18 cellular contexts compared by ENCODE assay signal in the genomic region with DNA sequence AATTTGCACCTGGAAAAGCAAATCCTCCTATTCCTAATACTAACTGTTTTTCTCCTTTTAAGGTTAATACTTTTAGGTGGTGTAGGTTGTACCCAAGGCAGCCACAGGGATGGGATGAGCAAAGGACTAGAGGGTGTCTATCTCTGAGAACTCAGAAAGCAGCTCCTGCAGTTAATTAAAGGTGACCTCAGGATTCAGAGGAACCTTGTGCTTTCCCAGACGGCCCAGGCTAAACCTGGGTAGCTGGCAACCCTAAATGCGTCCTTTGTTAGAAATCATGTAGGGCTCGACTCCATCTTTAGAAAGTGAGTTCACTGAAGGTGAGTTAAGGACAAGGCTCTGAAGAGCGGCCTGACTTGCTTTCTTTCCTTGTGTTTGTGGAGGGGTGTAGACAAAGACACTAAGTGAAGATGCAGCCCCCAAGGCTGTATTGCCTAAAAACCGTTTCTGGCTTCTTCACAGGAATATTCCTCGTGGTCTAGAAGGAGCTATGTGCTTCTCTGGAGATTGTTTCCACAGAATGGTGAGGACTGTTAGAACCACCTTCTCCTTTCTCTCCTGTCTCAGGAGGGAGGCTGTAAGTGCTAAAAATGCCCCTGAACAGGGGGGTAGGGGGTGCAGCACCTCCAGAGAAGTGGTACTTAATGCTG. TPM values are rescaled to one million over a fixed set of nuclear protein-coding genes. Genes with fewer than 3 reads are reported as not detected.
DNase-seq lines count a peak whose midpoint lies in the region; ATAC-seq and TF ChIP-seq lines count a peak whose summit lies in the region.
"Had no signal": no experiment of that assay in that cellular context is flagged by ENCODE, and none has a peak within 500 bp of the region (broad histone marks: within the 10 kb centered on the region; RNA-seq: fewer than 3 reads in every experiment).

No MANE protein-coding gene starts in this region.

- H3K4me3 Mint-ChIP-seq in CD14-positive monocyte: no peak overlapping the region

- H4K91ac ChIP-seq in trophoblast cell (ENCODE audit: low read depth, low read length): no peak overlapping the region

- H2BK120ac ChIP-seq in trophoblast cell (ENCODE audit: insufficient read depth, low read length, poor library complexity): no peak overlapping the region

- H3K4me1 Mint-ChIP-seq in CD14-positive monocyte: peaks cover 59% of the 10 kb centered on the region

- no peaks in the 10 kb centered on the region for H3K9me2 ChIP-seq in hepatocyte (replicated peaks; ENCODE audit: insufficient read depth)

- no peak for TF ChIP-seq CTCF in CD14-positive monocyte (IDR thresholded peaks at IDR 0.05)
- no peak for TF ChIP-seq CTCF in coronary artery (IDR thresholded peaks at IDR 0.05)
- no peak for TF ChIP-seq CTCF in hepatocyte (IDR thresholded peaks at IDR 0.05; ENCODE audit: poor library complexity)

- H3K79me1 ChIP-seq in trophoblast cell (ENCODE audit: low read length): no peaks in the 10 kb centered on the region

- no peak overlapping the region for H2AK5ac ChIP-seq in trophoblast cell (ENCODE audit: low read length)

- H3K4me2 ChIP-seq in trophoblast cell (ENCODE audit: low read length) (no peak overlapping the region), hepatocyte (no peak overlapping the region)

- H3K23ac ChIP-seq in trophoblast cell (ENCODE audit: low read length): no peak overlapping the region

- peaks cover 84% of the 10 kb centered on the region for H4K20me1 ChIP-seq in hepatocyte (ENCODE audit: insufficient read depth, poor library complexity, severe bottlenecking)

- peaks cover 4% of the 10 kb centered on the region for H3K79me2 ChIP-seq in trophoblast cell (ENCODE audit: control insufficient read depth, insufficient read depth, low read length, poor library complexity)
- H3K79me2 ChIP-seq in hepatocyte: peaks cover 100% of the 10 kb centered on the region

- no peaks in the 10 kb centered on the region for H3K9me3 Mint-ChIP-seq in CD14-positive monocyte

- H3K27ac Mint-ChIP-seq in CD14-positive monocyte: peak overlapping the region; percentile 64 to 87 (median 81)

- H3K4me3 ChIP-seq in HUES64 (ENCODE audit: low read length) (no peak overlapping the region), coronary artery (no peak overlapping the region), trophoblast cell (ENCODE audit: low read depth, low read length) (no peak overlapping the region), hepatocyte (no peak overlapping the region)
- H3K4me3 ChIP-seq: esophagus muscularis mucosa had no signal

- no peak overlapping the region for H2BK5ac ChIP-seq in trophoblast cell (ENCODE audit: low read depth, low read length, poor library complexity)

- no peak overlapping the region for H3K14ac ChIP-seq in trophoblast cell (ENCODE audit: low read length)

- no peak overlapping the region for H4K12ac ChIP-seq in trophoblast cell (ENCODE audit: low read depth, low read length)

- H3K18ac ChIP-seq in trophoblast cell (ENCODE audit: low read length): no peak overlapping the region

- DNase-seq in CD14-positive monocyte (ENCODE audit: low spot score): no peak
- DNase-seq in coronary artery (ENCODE audit: low spot score): no peak
- DNase-seq in trophoblast cell: no peak
- no peak for DNase-seq in MV-4-11 (lab: John Stamatoyannopoulos, UW)
- no peak for DNase-seq in cerebellar nuclear complex (lab: John Stamatoyannopoulos, UW)
- no peak for DNase-seq in hepatocyte (ENCODE audit: low spot score)
- DNase-seq: activated CD8-positive, alpha-beta memory T cell treated with anti-CD3 and anti-CD28 coated beads for 24 hours; activated effector memory CD4-positive, alpha-beta T cell treated with Interleukin-2 at 50 U/mL for 16 hours; anterior cingulate cortex; BE2C; dermis blood vessel endothelial cell; kidney glomerular epithelial cell; NCI-H187 treated with DMSO at 0.1 percent for 48 hours; NCI-H524; OCI-M1 had no signal

- H3K36me3 Mint-ChIP-seq in CD14-positive monocyte: peaks cover 58 to 63% of the 10 kb centered on the region in 2 donors

- peaks cover 45% of the 10 kb centered on the region for H3K36me3 ChIP-seq in HUES64 (ENCODE audit: insufficient read depth, low read length)
- H3K36me3 ChIP-seq in trophoblast cell (ENCODE audit: control insufficient read depth in 1 of 2, insufficient read depth in 2 of 2, low read length in 2 of 2): peaks cover 16% of the 10 kb centered on the region in 2 experiments
- no peaks in the 10 kb centered on the region for H3K36me3 ChIP-seq in hepatocyte (replicated peaks; ENCODE audit: insufficient read depth, low read depth)
- H3K36me3 ChIP-seq: BE2C had no signal

- no peak overlapping the region for H2BK12ac ChIP-seq in trophoblast cell (ENCODE audit: low read length)

- H3K27ac ChIP-seq in HUES64 (ENCODE audit: low read depth, low read length) (no peak overlapping the region), coronary artery (peak overlapping the region; percentile 12 to 22), trophoblast cell (ENCODE audit: low read depth, low read length) (no peak overlapping the region), hepatocyte (no peak overlapping the region)

- H3K27me3 ChIP-seq in HUES64 (ENCODE audit: insufficient read depth, low read length) (no peaks in the 10 kb centered on the region), trophoblast cell (ENCODE audit: insufficient read depth, low read length) (no peaks in the 10 kb centered on the region), hepatocyte (no peaks in the 10 kb centered on the region)
- H3K27me3 ChIP-seq: BE2C, esophagus muscularis mucosa had no signal

- 91% methylated on average over 6 of the region's 6 CpGs for WGBS in HUES64
- WGBS in trophoblast cell (ENCODE audit: extremely low coverage, insufficient coverage, insufficient read length): no CpG with 5 or more reads among the region's 6 CpGs
- WGBS in hepatocyte (ENCODE audit: low lambda C conversion rate, missing lambda C conversion rate): 90% methylated on average over 6 of the region's 6 CpGs

- peak overlapping the region; percentile 15 for H3K4ac ChIP-seq in trophoblast cell (ENCODE audit: low read depth, low read length)

- no peak for ATAC-seq in GM21515 (IDR thresholded peaks at IDR 0.05; ENCODE audit: unreplicated experiment)

- no peak overlapping the region for H4K8ac ChIP-seq in trophoblast cell (ENCODE audit: low read depth, low read length)

- H3K9ac ChIP-seq in HUES64 (ENCODE audit: low read depth, low read length) (peak overlapping the region; percentile 27; the same call in 1 of the 2 replicates), trophoblast cell (ENCODE audit: low read length) (no peak overlapping the region)

- intact Hi-C loops in CD14-positive monocyte (cut with micrococcal nuclease): no loop called here

- H3K4me1 ChIP-seq in HUES64 (ENCODE audit: insufficient read depth, low read length) (peaks cover 27% of the 10 kb centered on the region), trophoblast cell (ENCODE audit: control insufficient read depth in 1 of 2, insufficient read depth in 2 of 2, low read length in 2 of 2) (no peaks in the 10 kb centered on the region), hepatocyte (ENCODE audit: insufficient read depth) (peaks cover 6% of the 10 kb centered on the region)

- H2AFZ ChIP-seq in trophoblast cell (ENCODE audit: insufficient read depth, low read length, poor library complexity): no peak overlapping the region
- no peak overlapping the region for H2AFZ ChIP-seq in hepatocyte

- H3K9me3 ChIP-seq in HUES64 (ENCODE audit: insufficient read depth, low read depth, low read length): no peaks in the 10 kb centered on the region
- H3K9me3 ChIP-seq in trophoblast cell (ENCODE audit: insufficient read depth, low read depth, low read length): no peaks in the 10 kb centered on the region
- H3K9me3 ChIP-seq in hepatocyte (ENCODE audit: low read depth): no peaks in the 10 kb centered on the region
- H3K9me3 ChIP-seq: BE2C, esophagus muscularis mucosa had no signal

- no peaks in the 10 kb centered on the region for H3K27me3 Mint-ChIP-seq in CD14-positive monocyte (ENCODE audit: low read depth in 3 of 3)

RNA-seq across cellular contexts. Expression of a gene that starts 14.9 kb away (rescaled TPM):
- polyA plus RNA-seq in CD14-positive monocyte (10 to 100 TPM; 25.7 to 36.1 TPM), hepatocyte (61.2 and 66.3 TPM in 2 replicates)
- polyA plus RNA-seq in HUES64 (2013, experiment 1 of 2): 19.2 TPM
- polyA plus RNA-seq in HUES64 (2013, experiment 2 of 2): 21.7 TPM
- polyA plus RNA-seq in trophoblast cell (2013): 70.8 and 74.9 TPM in 2 replicates
- 91.9 and 113 TPM in 2 replicates for total RNA-seq in hepatocyte

Comparison
In these comparisons a context has a peak if more than half of its experiments do, and no peak if none do; other contexts are left out.
1. H3K27ac ChIP-seq: peak in coronary artery (2 of 2); none in HUES64 (single experiment), trophoblast cell (single experiment) and hepatocyte (single experiment).